In genomic region chr1:43546388-43547100, GRCh38 we compare ENCODE assay signal across 12 cellular contexts. TPM values are rescaled to one million over a fixed set of nuclear protein-coding genes. Genes with fewer than 3 reads are reported as not detected.
DNase-seq lines count a peak whose midpoint lies in the region; ATAC-seq, FAIRE-seq and TF ChIP-seq lines count a peak whose summit lies in the region.
"Had no signal": no experiment of that assay in that cellular context is flagged by ENCODE, and none has a peak within 500 bp of the region (broad histone marks: within the 10 kb centered on the region; RNA-seq: fewer than 3 reads in every experiment).

No MANE protein-coding gene starts in this region.

- H3K27me3 ChIP-seq in astrocyte (ENCODE audit: insufficient read depth, low read length) (no peaks in the 10 kb centered on the region), keratinocyte (ENCODE audit: control insufficient read depth, extremely low read depth, insufficient read depth, low read length) (no peaks in the 10 kb centered on the region), pancreas (no peaks in the 10 kb centered on the region)
- H3K27me3 ChIP-seq: BLaER1 treated with 17β-estradiol and CSF1 and Interleukin-3, amounts not matched to agents 10 nM and 100 nM; heart right ventricle had no signal

- TF ChIP-seq CTCF in 22Rv1 (IDR thresholded peaks at IDR 0.05) (no peak), astrocyte (IDR thresholded peaks at IDR 0.05; ENCODE audit: insufficient read depth, low read depth, low read length) (no peak), keratinocyte (optimal IDR thresholded peaks at IDR 0.05 in 1 of 3, IDR thresholded peaks at IDR 0.05 in 1 of 3, conservative IDR thresholded peaks at IDR 0.05 in 1 of 3; ENCODE audit: extremely low read depth in 1 of 3, insufficient read depth in 2 of 3, low read length in 3 of 3) (no peak), pancreas (IDR thresholded peaks at IDR 0.05) (no peak)

- dilution Hi-C loops in keratinocyte (cut with MboI; ENCODE audit: extremely low pct_ligation_motif_present, low sequenced_read_pairs), result no loop called here

- no peak overlapping the region for H3K4me3 ChIP-seq in astrocyte (ENCODE audit: insufficient read depth, low read depth, low read length)
- no peak overlapping the region for H3K4me3 ChIP-seq in keratinocyte (ENCODE audit: control insufficient read depth in 2 of 3, extremely low read depth in 1 of 3, insufficient read depth in 2 of 3, low read depth in 1 of 3, low read length in 3 of 3)
- no peak overlapping the region for H3K4me3 ChIP-seq in pancreas
- H3K4me3 ChIP-seq: BLaER1 treated with 17β-estradiol and CSF1 and Interleukin-3, amounts not matched to agents 10 nM and 100 nM; heart right ventricle had no signal

- H3K4me1 ChIP-seq in astrocyte (ENCODE audit: insufficient read depth, low read length) (peaks cover 3% of the 10 kb centered on the region), keratinocyte (ENCODE audit: control insufficient read depth, extremely low read depth, insufficient read depth, low read length) (peaks cover 67% of the 10 kb centered on the region), pancreas (peaks cover 73 to 92% (median 85%) of the 10 kb centered on the region in 3 donors)

- H3K9me1 ChIP-seq in keratinocyte (ENCODE audit: control insufficient read depth, extremely low read depth, insufficient read depth, low read length), result peaks cover 22% of the 10 kb centered on the region

- no peak overlapping the region for H3K4me2 ChIP-seq in astrocyte (ENCODE audit: low read length)
- no peak overlapping the region for H3K4me2 ChIP-seq in keratinocyte (ENCODE audit: control insufficient read depth, extremely low read depth, insufficient read depth, low read depth, low read length)

- H3K4me3 Mint-ChIP-seq in astrocyte (ENCODE audit: unreplicated experiment), result no peak overlapping the region

- H3K9ac ChIP-seq in astrocyte (ENCODE audit: low read length), result no peak overlapping the region
- H3K9ac ChIP-seq in keratinocyte (ENCODE audit: control insufficient read depth, extremely low read depth, insufficient read depth, low read length), result no peak overlapping the region

- peaks cover 42% of the 10 kb centered on the region for H3K4me1 Mint-ChIP-seq in astrocyte (ENCODE audit: low read depth, unreplicated experiment)

- no peak for FAIRE-seq in astrocyte (lab: Jason Lieb, UNC)
- peak; percentile 26 for FAIRE-seq in keratinocyte (lab: Jason Lieb, UNC)
- no peak for FAIRE-seq in pancreas (lab: Jason Lieb, UNC)
- FAIRE-seq in frontal cortex (lab: Jason Lieb, UNC), result no peak

- no peak for DNase-seq in astrocyte (ENCODE audit: low read depth)
- no peak for DNase-seq in keratinocyte (ENCODE audit: low read depth, low spot score)
- no peak for DNase-seq in pancreas
- DNase-seq in superior temporal gyrus (ENCODE audit: extremely low spot score), result no peak
- no peak for DNase-seq in frontal cortex (ENCODE audit: low spot score in 2 of 2)
- DNase-seq in glomerular visceral epithelial cell (ENCODE audit: extremely low spot score), result no peak
- DNase-seq in NCI-H187 treated with DMSO at 0.1 percent for 48 hours (lab: John Stamatoyannopoulos, UW), result no peak
- DNase-seq: activated naive CD4-positive, alpha-beta T cell; kidney glomerular epithelial cell had no signal

- 69 to 71% methylated on average over 15 of the region's 15 CpGs for WGBS in pancreas, 2 donors

- peaks cover 31% of the 10 kb centered on the region for H3K79me2 ChIP-seq in astrocyte (ENCODE audit: insufficient read depth, low read length)
- peaks cover 85% of the 10 kb centered on the region for H3K79me2 ChIP-seq in keratinocyte (ENCODE audit: control insufficient read depth, insufficient read depth, low read length)

- intact Hi-C loops in pancreas (cut with DNase I), result no loop called here

- H4K20me1 ChIP-seq in astrocyte (ENCODE audit: insufficient read depth, low read length) (peaks cover 79% of the 10 kb centered on the region), keratinocyte (ENCODE audit: control insufficient read depth, extremely low read depth, insufficient read depth, low read length) (peaks cover 10% of the 10 kb centered on the region)
- H4K20me1 ChIP-seq: BLaER1 treated with 17β-estradiol and CSF1 and Interleukin-3, amounts not matched to agents 10 nM and 100 nM had no signal

- no peak for ATAC-seq in pancreas

- H3K9me3 ChIP-seq in astrocyte (ENCODE audit: insufficient read depth, low read depth, low read length), result no peaks in the 10 kb centered on the region
- H3K9me3 ChIP-seq in keratinocyte (ENCODE audit: control insufficient read depth, low read depth, low read length), result no peaks in the 10 kb centered on the region
- no peaks in the 10 kb centered on the region for H3K9me3 ChIP-seq in pancreas
- H3K9me3 ChIP-seq: BLaER1 treated with 17β-estradiol and CSF1 and Interleukin-3, amounts not matched to agents 10 nM and 100 nM; heart right ventricle had no signal

- H3K36me3 Mint-ChIP-seq in astrocyte (ENCODE audit: low read depth, unreplicated experiment), result peaks cover 16% of the 10 kb centered on the region

- no peaks in the 10 kb centered on the region for H3K27me3 Mint-ChIP-seq in astrocyte (ENCODE audit: low read depth, unreplicated experiment)

- H2AFZ ChIP-seq in astrocyte (ENCODE audit: low read depth, low read length) (no peak overlapping the region), keratinocyte (ENCODE audit: control insufficient read depth, low read length) (no peak overlapping the region)

- peak overlapping the region; percentile 41 for H3K27ac Mint-ChIP-seq in astrocyte (ENCODE audit: unreplicated experiment)

- H3K27ac ChIP-seq in 22Rv1 (peak overlapping the region; percentile 92), astrocyte (ENCODE audit: low read depth, low read length) (no peak overlapping the region), keratinocyte (ENCODE audit: control insufficient read depth, insufficient read depth, low read length) (no peak overlapping the region), pancreas (peak overlapping the region; percentile 73 to 95 (median 84))
- H3K27ac ChIP-seq: BLaER1 treated with 17β-estradiol and CSF1 and Interleukin-3, amounts not matched to agents 10 nM and 100 nM; heart right ventricle had no signal

- peaks cover 6% of the 10 kb centered on the region for H3K36me3 ChIP-seq in astrocyte (ENCODE audit: insufficient read depth, low read length)
- peaks cover 36 to 40% of the 10 kb centered on the region in 2 experiments for H3K36me3 ChIP-seq in keratinocyte (ENCODE audit: control insufficient read depth in 2 of 2, extremely low read depth in 1 of 2, insufficient read depth in 2 of 2, low read length in 2 of 2)
- no peaks in the 10 kb centered on the region for H3K36me3 ChIP-seq in pancreas
- H3K36me3 ChIP-seq: heart right ventricle had no signal

- H3K9me3 Mint-ChIP-seq in astrocyte (ENCODE audit: unreplicated experiment), result no peaks in the 10 kb centered on the region

RNA-seq across cellular contexts. Expression of gene PTPRF, which starts 15.9 kb away (rescaled TPM):
- total RNA-seq in astrocyte, result 231 and 275 TPM in 2 replicates
- polyA plus RNA-seq in keratinocyte, result 161 to 204 TPM (median 198 TPM) in 3 replicates
- polyA plus RNA-seq in keratinocyte (2011; ENCODE audit: low read depth), result 47.7 TPM
- 67.3 and 89.8 TPM in 2 replicates for polyA plus RNA-seq in keratinocyte (2011; cell fraction: cytosol; rRNA removed)
- 456 and 469 TPM in 2 replicates for polyA plus RNA-seq in keratinocyte (2011; cell fraction: nucleus; rRNA removed)
- 140 and 276 TPM in 2 replicates for polyA plus RNA-seq in keratinocyte (2012; ENCODE audit: low replicate concordance)
- 497 to 995 TPM (median 539 TPM) in 3 replicates for polyA minus RNA-seq in keratinocyte
- polyA minus RNA-seq in keratinocyte (2011; cell fraction: cytosol; rRNA and poly(A)+ RNA removed), result 232 TPM
- 824 and 949 TPM in 2 replicates for polyA minus RNA-seq in keratinocyte (2011; cell fraction: nucleus; rRNA and poly(A)+ RNA removed)
- total RNA-seq in pancreas, result 100 to 1,000 TPM in 5 of 6 donors, 10 to 100 TPM in 1; 89.2 to 210 (median 131) TPM
- 10 to 100 TPM; 42.9 to 44.6 TPM for polyA plus RNA-seq in pancreas
- 39.1 TPM for total RNA-seq in frontal cortex

Comparison
In these comparisons a context has a peak if more than half of its experiments do, and no peak if none do; other contexts are left out.
1. H3K27ac ChIP-seq: peak in 22Rv1 (single experiment) and pancreas (4 of 4); none in astrocyte (single experiment) and keratinocyte (single experiment).